ENCODE assay signal across 1 cellular context in the genomic region with DNA sequence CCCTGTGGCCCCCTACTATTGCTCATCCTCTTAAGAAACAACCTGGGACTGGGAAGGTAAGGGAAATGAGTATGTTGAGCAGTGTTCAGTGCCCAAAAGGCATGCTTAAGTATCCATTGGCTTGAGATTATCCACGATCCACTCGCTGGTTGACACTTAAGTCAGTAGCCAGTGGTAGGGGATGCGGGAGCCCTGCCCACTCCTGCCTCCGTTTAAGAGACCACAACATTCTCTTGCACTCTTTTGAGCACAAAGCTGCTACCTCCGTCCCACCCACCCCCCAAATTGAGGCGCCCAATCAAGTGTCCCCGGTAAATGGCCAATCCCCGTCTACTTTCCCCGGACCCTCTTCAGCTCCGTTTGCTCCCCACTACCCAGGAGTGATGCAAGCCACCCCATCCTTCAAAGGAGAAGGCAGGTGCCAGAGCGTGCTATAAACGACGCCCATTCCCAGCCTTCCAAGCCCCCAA.
A peak's percentile ranks its signal among the peaks of the same experiment; 100 is the strongest.
TF ChIP-seq lines count a peak whose summit lies in the region.

No MANE protein-coding gene starts in this region.

TF ChIP-seq in H1, 55 proteins besides CTCF, POLR2A, EP300 and RAD21:
- TF ChIP-seq, protein P1, sequence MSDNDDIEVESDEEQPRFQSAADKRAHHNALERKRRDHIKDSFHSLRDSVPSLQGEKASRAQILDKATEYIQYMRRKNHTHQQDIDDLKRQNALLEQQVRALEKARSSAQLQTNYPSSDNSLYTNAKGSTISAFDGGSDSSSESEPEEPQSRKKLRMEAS (IDR thresholded peaks at IDR 0.05) = 0 out of 2 replicates have a peak, but pooled peaks have one; percentile 12
- TF ChIP-seq POLR2AphosphoS5 (IDR thresholded peaks at IDR 0.05; ENCODE audit: low read depth, low read length) = no peak
TF ChIP-seq in H1: peak in this region for 1.
